ENCODE assay signal across 17 cellular contexts in the genomic region with DNA sequence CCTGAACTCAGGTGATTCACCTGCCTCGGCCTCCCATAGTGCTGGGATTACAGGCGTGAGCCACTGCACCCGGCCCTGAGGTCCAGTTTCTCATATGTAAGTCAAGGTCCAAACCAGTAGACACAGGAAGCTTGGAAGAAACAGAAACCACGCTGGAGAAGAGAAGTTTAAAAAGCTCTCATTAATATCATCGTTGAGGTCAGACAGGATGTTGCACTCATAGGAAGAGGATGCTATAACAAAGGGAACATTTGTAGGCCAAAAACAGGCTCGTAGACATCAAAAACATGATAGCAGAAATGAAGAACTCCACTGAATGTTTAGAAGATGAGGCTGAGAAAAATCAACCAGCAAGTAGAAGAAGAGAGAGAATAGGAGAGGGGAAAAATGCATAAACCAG.
"Had no signal": no experiment of that assay in that cellular context is flagged by ENCODE, and none has a peak within 500 bp of the region (broad histone marks: within the 10 kb centered on the region; RNA-seq: fewer than 3 reads in every experiment).

No MANE protein-coding gene starts in this region.

- H3K27ac ChIP-seq: foreskin keratinocyte, lower lobe of right lung, neutrophil, pancreas, SK-N-MC, thyroid gland, WERI-Rb-1 had no signal

- H3K4me3 ChIP-seq: lower lobe of right lung, pancreas, SK-N-MC, thyroid gland had no signal

- H3K4me1 ChIP-seq: foreskin keratinocyte had no signal

- DNase-seq: activated CD4-positive, alpha-beta T cell treated with anti-CD3 and anti-CD28 coated beads, Interleukin-2, amount 50 U/mL, for 4 hours; activated gamma-delta T cell; activated T-cell treated with anti-CD3 and anti-CD28 coated beads, Interleukin-2, amount 50 U/mL, for 72 hours; effector memory CD8-positive, alpha-beta T cell; foreskin keratinocyte; immature natural killer cell; kidney glomerular epithelial cell; lower lobe of right lung; small intestine; stimulated activated CD4-positive, alpha-beta T cell treated with anti-CD3 and anti-CD28 coated beads, Interleukin-4, amount 100 ng/mL, for 24 hours; thyroid gland; WERI-Rb-1 had no signal

- H3K36me3 ChIP-seq: WERI-Rb-1 had no signal

- ATAC-seq: activated T-cell treated with anti-CD3 and anti-CD28 coated beads, Interleukin-2, amount 50 U/mL, for 72 hours; effector memory CD8-positive, alpha-beta T cell; foreskin keratinocyte; lower lobe of right lung; natural killer cell treated with Interleukin-12 subunit alpha and Interleukin-12 subunit beta and Interleukin-15 and Interleukin-18, amount 100 ng/mL, for 72 hours; pancreas; stimulated activated memory B cell treated with anti-CD40 and anti-IgM and Interleukin-4, amounts not matched to agents 10 μg/mL and 1 μg/mL and 100 μg/mL, for 72 hours had no signal

- H3K27me3 ChIP-seq: foreskin keratinocyte, neutrophil, pancreas, thyroid gland had no signal

- H3K9me3 ChIP-seq: lower lobe of right lung, neutrophil, pancreas, thyroid gland had no signal
